ENCODE assay signal across 1 cellular context in the genomic region with DNA sequence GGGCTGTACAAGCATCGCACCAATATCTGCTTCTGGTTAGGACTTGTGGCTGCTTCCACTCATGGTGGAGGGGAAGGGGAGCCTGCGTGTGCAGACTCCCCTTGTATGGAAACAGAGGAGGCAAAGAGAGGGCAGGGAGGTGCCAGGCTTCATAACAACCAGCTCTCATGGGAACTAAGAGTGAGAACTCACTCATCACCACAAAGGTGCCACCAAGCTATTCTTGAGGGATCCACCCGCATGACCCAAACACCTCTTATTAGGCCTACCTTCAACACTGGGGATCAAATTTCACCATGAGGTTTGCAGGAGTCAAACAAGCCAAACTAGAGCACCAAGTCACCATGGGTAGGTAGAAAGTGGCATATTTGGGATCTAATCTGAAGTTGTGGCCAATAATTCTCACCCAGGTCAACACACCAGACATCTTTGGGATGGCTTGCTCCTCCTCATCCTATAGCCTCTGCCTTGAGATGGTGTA.
TF ChIP-seq lines count a peak whose summit lies in the region.

No MANE protein-coding gene starts in this region.

TF ChIP-seq in WTC11, 78 proteins besides CTCF, POLR2A, EP300 and RAD21 (continued from another document):
- TF ChIP-seq, protein P1, sequence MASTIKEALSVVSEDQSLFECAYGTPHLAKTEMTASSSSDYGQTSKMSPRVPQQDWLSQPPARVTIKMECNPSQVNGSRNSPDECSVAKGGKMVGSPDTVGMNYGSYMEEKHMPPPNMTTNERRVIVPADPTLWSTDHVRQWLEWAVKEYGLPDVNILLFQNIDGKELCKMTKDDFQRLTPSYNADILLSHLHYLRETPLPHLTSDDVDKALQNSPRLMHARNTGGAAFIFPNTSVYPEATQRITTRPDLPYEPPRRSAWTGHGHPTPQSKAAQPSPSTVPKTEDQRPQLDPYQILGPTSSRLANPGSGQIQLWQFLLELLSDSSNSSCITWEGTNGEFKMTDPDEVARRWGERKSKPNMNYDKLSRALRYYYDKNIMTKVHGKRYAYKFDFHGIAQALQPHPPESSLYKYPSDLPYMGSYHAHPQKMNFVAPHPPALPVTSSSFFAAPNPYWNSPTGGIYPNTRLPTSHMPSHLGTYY (CRISPR knock-in tag; IDR thresholded peaks at IDR 0.05) = no peak
- TF ChIP-seq, protein P2, sequence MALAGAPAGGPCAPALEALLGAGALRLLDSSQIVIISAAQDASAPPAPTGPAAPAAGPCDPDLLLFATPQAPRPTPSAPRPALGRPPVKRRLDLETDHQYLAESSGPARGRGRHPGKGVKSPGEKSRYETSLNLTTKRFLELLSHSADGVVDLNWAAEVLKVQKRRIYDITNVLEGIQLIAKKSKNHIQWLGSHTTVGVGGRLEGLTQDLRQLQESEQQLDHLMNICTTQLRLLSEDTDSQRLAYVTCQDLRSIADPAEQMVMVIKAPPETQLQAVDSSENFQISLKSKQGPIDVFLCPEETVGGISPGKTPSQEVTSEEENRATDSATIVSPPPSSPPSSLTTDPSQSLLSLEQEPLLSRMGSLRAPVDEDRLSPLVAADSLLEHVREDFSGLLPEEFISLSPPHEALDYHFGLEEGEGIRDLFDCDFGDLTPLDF (CRISPR knock-in tag; IDR thresholded peaks at IDR 0.05) = no peak
- TF ChIP-seq, protein P3, sequence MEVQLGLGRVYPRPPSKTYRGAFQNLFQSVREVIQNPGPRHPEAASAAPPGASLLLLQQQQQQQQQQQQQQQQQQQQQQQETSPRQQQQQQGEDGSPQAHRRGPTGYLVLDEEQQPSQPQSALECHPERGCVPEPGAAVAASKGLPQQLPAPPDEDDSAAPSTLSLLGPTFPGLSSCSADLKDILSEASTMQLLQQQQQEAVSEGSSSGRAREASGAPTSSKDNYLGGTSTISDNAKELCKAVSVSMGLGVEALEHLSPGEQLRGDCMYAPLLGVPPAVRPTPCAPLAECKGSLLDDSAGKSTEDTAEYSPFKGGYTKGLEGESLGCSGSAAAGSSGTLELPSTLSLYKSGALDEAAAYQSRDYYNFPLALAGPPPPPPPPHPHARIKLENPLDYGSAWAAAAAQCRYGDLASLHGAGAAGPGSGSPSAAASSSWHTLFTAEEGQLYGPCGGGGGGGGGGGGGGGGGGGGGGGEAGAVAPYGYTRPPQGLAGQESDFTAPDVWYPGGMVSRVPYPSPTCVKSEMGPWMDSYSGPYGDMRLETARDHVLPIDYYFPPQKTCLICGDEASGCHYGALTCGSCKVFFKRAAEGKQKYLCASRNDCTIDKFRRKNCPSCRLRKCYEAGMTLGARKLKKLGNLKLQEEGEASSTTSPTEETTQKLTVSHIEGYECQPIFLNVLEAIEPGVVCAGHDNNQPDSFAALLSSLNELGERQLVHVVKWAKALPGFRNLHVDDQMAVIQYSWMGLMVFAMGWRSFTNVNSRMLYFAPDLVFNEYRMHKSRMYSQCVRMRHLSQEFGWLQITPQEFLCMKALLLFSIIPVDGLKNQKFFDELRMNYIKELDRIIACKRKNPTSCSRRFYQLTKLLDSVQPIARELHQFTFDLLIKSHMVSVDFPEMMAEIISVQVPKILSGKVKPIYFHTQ (CRISPR knock-in tag; IDR thresholded peaks at IDR 0.05) = no peak
- no peak for TF ChIP-seq IRF2 (CRISPR knock-in tag; IDR thresholded peaks at IDR 0.05; ENCODE audit: borderline replicate concordance, low read depth)
- no peak for TF ChIP-seq ZNF138 (CRISPR knock-in tag; conservative IDR thresholded peaks at IDR 0.05)
- no peak for TF ChIP-seq TEAD1 (CRISPR knock-in tag; IDR thresholded peaks at IDR 0.05)
- TF ChIP-seq PRRX2 (CRISPR knock-in tag; IDR thresholded peaks at IDR 0.05) = no peak
- TF ChIP-seq, protein P4, sequence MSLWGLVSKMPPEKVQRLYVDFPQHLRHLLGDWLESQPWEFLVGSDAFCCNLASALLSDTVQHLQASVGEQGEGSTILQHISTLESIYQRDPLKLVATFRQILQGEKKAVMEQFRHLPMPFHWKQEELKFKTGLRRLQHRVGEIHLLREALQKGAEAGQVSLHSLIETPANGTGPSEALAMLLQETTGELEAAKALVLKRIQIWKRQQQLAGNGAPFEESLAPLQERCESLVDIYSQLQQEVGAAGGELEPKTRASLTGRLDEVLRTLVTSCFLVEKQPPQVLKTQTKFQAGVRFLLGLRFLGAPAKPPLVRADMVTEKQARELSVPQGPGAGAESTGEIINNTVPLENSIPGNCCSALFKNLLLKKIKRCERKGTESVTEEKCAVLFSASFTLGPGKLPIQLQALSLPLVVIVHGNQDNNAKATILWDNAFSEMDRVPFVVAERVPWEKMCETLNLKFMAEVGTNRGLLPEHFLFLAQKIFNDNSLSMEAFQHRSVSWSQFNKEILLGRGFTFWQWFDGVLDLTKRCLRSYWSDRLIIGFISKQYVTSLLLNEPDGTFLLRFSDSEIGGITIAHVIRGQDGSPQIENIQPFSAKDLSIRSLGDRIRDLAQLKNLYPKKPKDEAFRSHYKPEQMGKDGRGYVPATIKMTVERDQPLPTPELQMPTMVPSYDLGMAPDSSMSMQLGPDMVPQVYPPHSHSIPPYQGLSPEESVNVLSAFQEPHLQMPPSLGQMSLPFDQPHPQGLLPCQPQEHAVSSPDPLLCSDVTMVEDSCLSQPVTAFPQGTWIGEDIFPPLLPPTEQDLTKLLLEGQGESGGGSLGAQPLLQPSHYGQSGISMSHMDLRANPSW (CRISPR knock-in tag; conservative IDR thresholded peaks at IDR 0.05; ENCODE audit: low read depth) = no peak
